In genomic region chr11:57379732-57380131, GRCh38 we compare ENCODE assay signal across 2 cellular contexts.
TF ChIP-seq lines count a peak whose summit lies in the region.

No MANE protein-coding gene starts in this region.

TF ChIP-seq in SK-N-SH, 30 proteins besides CTCF, POLR2A, EP300 and RAD21 (continued from another document):
- TF ChIP-seq REST (IDR thresholded peaks at IDR 0.05; ENCODE audit: low read depth, low read length): peak; percentile 95

TF ChIP-seq in SK-N-SH treated with all-trans-retinoic acid at 6 μM for 48 hours, 23 proteins besides CTCF, POLR2A, EP300 and RAD21 (continued from another document):
- TF ChIP-seq POU6F1 (CRISPR knock-in tag; IDR thresholded peaks at IDR 0.05; ENCODE audit: borderline replicate concordance, low read depth) (no peak), BACH2 (CRISPR knock-in tag; IDR thresholded peaks at IDR 0.05; ENCODE audit: borderline replicate concordance) (no peak), SNAI2 (CRISPR knock-in tag; IDR thresholded peaks at IDR 0.05) (no peak), CREB5 (CRISPR knock-in tag; IDR thresholded peaks at IDR 0.05; ENCODE audit: low read depth) (no peak), TCF4 (CRISPR knock-in tag; IDR thresholded peaks at IDR 0.05; ENCODE audit: borderline replicate concordance) (no peak), ARNTL (CRISPR knock-in tag; IDR thresholded peaks at IDR 0.05; ENCODE audit: borderline replicate concordance, low read depth) (no peak), CSDC2 (CRISPR knock-in tag; IDR thresholded peaks at IDR 0.05) (no peak), TSHZ2 (CRISPR knock-in tag; IDR thresholded peaks at IDR 0.05) (no peak), ZNF565 (CRISPR knock-in tag; conservative IDR thresholded peaks at IDR 0.05; ENCODE audit: low read depth) (no peak), GLIS3 (CRISPR knock-in tag; IDR thresholded peaks at IDR 0.05) (no peak), ESRRG (CRISPR knock-in tag; IDR thresholded peaks at IDR 0.05) (no peak), RARB (CRISPR knock-in tag; IDR thresholded peaks at IDR 0.05) (no peak), ZNF8 (CRISPR knock-in tag; IDR thresholded peaks at IDR 0.05) (no peak), PPARA (CRISPR knock-in tag; IDR thresholded peaks at IDR 0.05; ENCODE audit: borderline replicate concordance) (no peak), ZFP30 (CRISPR knock-in tag; IDR thresholded peaks at IDR 0.05) (no peak), ISL1 (CRISPR knock-in tag; IDR thresholded peaks at IDR 0.05) (no peak), TOX (CRISPR knock-in tag; IDR thresholded peaks at IDR 0.05; ENCODE audit: borderline replicate concordance) (no peak)
